In the genomic region with DNA sequence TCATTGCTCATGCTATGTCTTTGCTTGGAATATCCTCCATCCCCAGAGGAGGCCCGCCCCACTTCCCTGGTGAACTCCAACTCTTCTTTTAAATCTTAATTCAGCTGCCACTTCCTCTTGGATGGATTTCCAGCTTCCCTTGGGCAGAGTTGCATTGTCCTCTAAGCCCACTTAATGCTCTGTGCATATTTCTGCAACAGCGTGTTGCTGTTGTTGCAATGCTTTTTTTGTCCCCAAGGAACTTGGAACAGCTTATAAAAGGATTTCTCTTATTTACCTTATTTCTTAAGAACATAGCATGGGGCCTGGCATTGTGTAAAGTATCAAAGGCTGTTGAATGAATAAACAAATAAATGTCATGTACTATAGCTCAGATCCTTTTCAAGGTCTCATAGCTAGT, we compare ENCODE assay signal across 25 cellular contexts.
DNase-seq lines count a peak whose midpoint lies in the region; TF ChIP-seq lines count a peak whose summit lies in the region.
"Had no signal": no experiment of that assay in that cellular context is flagged by ENCODE, and none has a peak within 500 bp of the region (broad histone marks: within the 10 kb centered on the region; RNA-seq: fewer than 3 reads in every experiment).

No MANE protein-coding gene starts in this region.

- H3K27me3 ChIP-seq in MG63 (no peaks in the 10 kb centered on the region), mesenchymal stem cell (ENCODE audit: control insufficient read depth in 1 of 2, insufficient read depth in 1 of 2, low read length in 2 of 2) (no peaks in the 10 kb centered on the region)
- H3K27me3 ChIP-seq: ascending aorta, hepatocyte, pancreas, tibial artery had no signal

- in situ Hi-C loops in astrocyte of the spinal cord (cut with HindIII; ENCODE audit: low sequenced_read_pairs): no loop called here

- no peak overlapping the region for H2BK12ac ChIP-seq in mesenchymal stem cell (ENCODE audit: low read length in 2 of 2)

- no peak overlapping the region for H2BK5ac ChIP-seq in mesenchymal stem cell (ENCODE audit: low read depth, low read length, poor library complexity, severe bottlenecking)

- no peak overlapping the region for H2AFZ ChIP-seq in mesenchymal stem cell (ENCODE audit: low read depth, low read length)
- H2AFZ ChIP-seq: hepatocyte had no signal

- H3K36me3 ChIP-seq in MG63 (no peaks in the 10 kb centered on the region), mesenchymal stem cell (ENCODE audit: control insufficient read depth in 1 of 2, insufficient read depth in 2 of 2, low read depth in 1 of 2, low read length in 2 of 2) (no peaks in the 10 kb centered on the region), urinary bladder (ENCODE audit: insufficient read depth) (no peaks in the 10 kb centered on the region)
- H3K36me3 ChIP-seq: ascending aorta, pancreas, tibial artery had no signal

- no peak overlapping the region for H4K91ac ChIP-seq in mesenchymal stem cell (ENCODE audit: low read length)

- no peak overlapping the region for H2BK15ac ChIP-seq in mesenchymal stem cell (ENCODE audit: low read depth, poor library complexity, severe bottlenecking)

- H3K27ac ChIP-seq in mesenchymal stem cell (ENCODE audit: low read length, poor library complexity, severe bottlenecking) (no peak overlapping the region), urinary bladder (ENCODE audit: low read depth) (peak overlapping the region; percentile 10)
- H3K27ac ChIP-seq: ascending aorta, C4-2B, pancreas, tibial artery had no signal

- no peak overlapping the region for H3K4ac ChIP-seq in mesenchymal stem cell (ENCODE audit: low read depth in 1 of 2, low read length in 2 of 2)

- H3K14ac ChIP-seq in mesenchymal stem cell (ENCODE audit: low read length in 2 of 2): no peak overlapping the region

- no peak overlapping the region for H3K4me2 ChIP-seq in mesenchymal stem cell (ENCODE audit: low read length, poor library complexity, severe bottlenecking)
- H3K4me2 ChIP-seq: hepatocyte had no signal

- no peak for TF ChIP-seq CTCF in astrocyte of the spinal cord (IDR thresholded peaks at IDR 0.05; ENCODE audit: low read depth, low read length)

- H3K4me3 ChIP-seq in MG63: no peak overlapping the region
- no peak overlapping the region for H3K4me3 ChIP-seq in astrocyte of the spinal cord (ENCODE audit: low read depth, low read length)
- H3K4me3 ChIP-seq in mesenchymal stem cell (ENCODE audit: insufficient read depth in 1 of 2, low read depth in 1 of 2, low read length in 2 of 2): no peak overlapping the region
- no peak overlapping the region for H3K4me3 ChIP-seq in urinary bladder (ENCODE audit: low read depth, low read length)
- H3K4me3 ChIP-seq: ascending aorta, hepatocyte, pancreas, tibial artery had no signal

- peaks cover 2% of the 10 kb centered on the region; the same call in 1 of the 2 replicates for H3K9me3 ChIP-seq in MG63
- H3K9me3 ChIP-seq in mesenchymal stem cell (ENCODE audit: control insufficient read depth, low read length): no peaks in the 10 kb centered on the region
- H3K9me3 ChIP-seq: ascending aorta, Caco-2, pancreas, tibial artery had no signal

- H3K18ac ChIP-seq in mesenchymal stem cell (ENCODE audit: low read depth in 1 of 2, low read length in 2 of 2): no peak overlapping the region

- H2BK120ac ChIP-seq in mesenchymal stem cell (ENCODE audit: low read depth, low read length): no peak overlapping the region

- WGBS in mesenchymal stem cell: 95% methylated on average over 1 of the region's 2 CpGs
- WGBS in urinary bladder: 60% methylated on average over 2 of the region's 2 CpGs

- no peak overlapping the region for H3K23ac ChIP-seq in mesenchymal stem cell (ENCODE audit: low read length in 2 of 2)

- no peak overlapping the region for H2AK5ac ChIP-seq in mesenchymal stem cell (ENCODE audit: low read length, severe bottlenecking)

- H3K79me1 ChIP-seq in mesenchymal stem cell (replicated peaks; ENCODE audit: low read length, poor library complexity, severe bottlenecking): no peaks in the 10 kb centered on the region

- peak; percentile 81 for DNase-seq in MG63
- DNase-seq in astrocyte of the spinal cord (ENCODE audit: low read depth, low spot score): peak; percentile 31
- DNase-seq in mesenchymal stem cell: peak; percentile 55
- DNase-seq in islet precursor cell: no peak
- no peak for DNase-seq in NCI-H446 (lab: John Stamatoyannopoulos, UW)
- DNase-seq in stimulated activated CD4-positive, alpha-beta T cell treated with anti-CD3 and anti-CD28 coated beads, Interleukin-12 subunit alpha, Interleukin-12 subunit beta, amount 100 ng/mL, for 4 hours: no peak
- DNase-seq: activated CD4-positive, alpha-beta T cell treated with anti-CD3 and anti-CD28 coated beads, Interleukin-2, amount 50 U/mL, for 1 hour; activated CD4-positive, CD25-positive, alpha-beta regulatory T cell; activated effector memory CD4-positive, alpha-beta T cell treated with anti-CD3 and anti-CD28 coated beads, Interleukin-2, amount 50 U/mL, for 16 hours; activated naive CD8-positive, alpha-beta T cell treated with anti-CD3 and anti-CD28 coated beads for 36 hours; activated T-cell treated with anti-CD3 and anti-CD28 coated beads, Interleukin-2, amount 50 U/mL, for 24 hours; Caco-2; endodermal cell; Karpas-422; left cardiac atrium; MV-4-11; NCI-H510A; pancreas; right cardiac atrium; stimulated activated CD4-positive, alpha-beta T cell treated with anti-CD3 and anti-CD28 coated beads, Interleukin-4, amount 100 ng/mL, for 1 hour; tibial artery had no signal

- H4K8ac ChIP-seq in mesenchymal stem cell (ENCODE audit: low read length): no peak overlapping the region

- H3K9ac ChIP-seq in mesenchymal stem cell (ENCODE audit: low read length): no peak overlapping the region

- H3K4me1 ChIP-seq in mesenchymal stem cell (ENCODE audit: control insufficient read depth, insufficient read depth, low read depth, low read length) (no peaks in the 10 kb centered on the region), urinary bladder (ENCODE audit: insufficient read depth) (no peaks in the 10 kb centered on the region)
- H3K4me1 ChIP-seq: ascending aorta, pancreas, tibial artery had no signal

Comparison
In these comparisons a context has a peak if more than half of its experiments do, and no peak if none do; other contexts are left out.
1. DNase-seq: peak in MG63 (single experiment), astrocyte of the spinal cord (single experiment) and mesenchymal stem cell (single experiment); none in islet precursor cell (single experiment), NCI-H446 (0 of 2) and stimulated activated CD4-positive, alpha-beta T cell treated with anti-CD3 and anti-CD28 coated beads, Interleukin-12 subunit alpha, Interleukin-12 subunit beta, amount 100 ng/mL, for 4 hours (single experiment).